In genomic region chr19:29605653-29606419, GRCh38 we compare ENCODE assay signal across 1 cellular context.
A peak's percentile ranks its signal among the peaks of the same experiment; 100 is the strongest.
TF ChIP-seq lines count a peak whose summit lies in the region.

A gene with protein sequence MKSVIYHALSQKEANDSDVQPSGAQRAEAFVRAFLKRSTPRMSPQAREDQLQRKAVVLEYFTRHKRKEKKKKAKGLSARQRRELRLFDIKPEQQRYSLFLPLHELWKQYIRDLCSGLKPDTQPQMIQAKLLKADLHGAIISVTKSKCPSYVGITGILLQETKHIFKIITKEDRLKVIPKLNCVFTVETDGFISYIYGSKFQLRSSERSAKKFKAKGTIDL (plus strand): TSS chr19:29606283. CDS start chr19:29606319, 36 bp downstream.

TF ChIP-seq in HepG2, 621 proteins besides CTCF, POLR2A, EP300 and RAD21 (continued from another document and continues in another):
- TF ChIP-seq ZNF724P (CRISPR knock-in tag; IDR thresholded peaks at IDR 0.05; ENCODE audit: borderline replicate concordance) = peak; percentile 44; the same call in 1 of the 2 replicates
- TF ChIP-seq STAT6 (CRISPR knock-in tag; IDR thresholded peaks at IDR 0.05; ENCODE audit: borderline replicate concordance) = no peak
- no peak for TF ChIP-seq ZNF354B (CRISPR knock-in tag; IDR thresholded peaks at IDR 0.05)
- TF ChIP-seq, protein P1, sequence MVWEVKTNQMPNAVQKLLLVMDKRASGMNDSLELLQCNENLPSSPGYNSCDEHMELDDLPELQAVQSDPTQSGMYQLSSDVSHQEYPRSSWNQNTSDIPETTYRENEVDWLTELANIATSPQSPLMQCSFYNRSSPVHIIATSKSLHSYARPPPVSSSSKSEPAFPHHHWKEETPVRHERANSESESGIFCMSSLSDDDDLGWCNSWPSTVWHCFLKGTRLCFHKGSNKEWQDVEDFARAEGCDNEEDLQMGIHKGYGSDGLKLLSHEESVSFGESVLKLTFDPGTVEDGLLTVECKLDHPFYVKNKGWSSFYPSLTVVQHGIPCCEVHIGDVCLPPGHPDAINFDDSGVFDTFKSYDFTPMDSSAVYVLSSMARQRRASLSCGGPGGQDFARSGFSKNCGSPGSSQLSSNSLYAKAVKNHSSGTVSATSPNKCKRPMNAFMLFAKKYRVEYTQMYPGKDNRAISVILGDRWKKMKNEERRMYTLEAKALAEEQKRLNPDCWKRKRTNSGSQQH (CRISPR knock-in tag; IDR thresholded peaks at IDR 0.05; ENCODE audit: low read depth) = peak; percentile 91; the same call in 1 of the 2 replicates
- peak; percentile 75; the same call in 1 of the 2 replicates for TF ChIP-seq CC2D1A (CRISPR knock-in tag; IDR thresholded peaks at IDR 0.05)
- TF ChIP-seq GZF1 (CRISPR knock-in tag; IDR thresholded peaks at IDR 0.05) = peak; percentile 55; the same call in 1 of the 2 replicates
- TF ChIP-seq CHCHD3 (CRISPR knock-in tag; IDR thresholded peaks at IDR 0.05) = no peak
- peak; percentile 85 for TF ChIP-seq TAF1 (CRISPR knock-in tag; IDR thresholded peaks at IDR 0.05)
- no peak for TF ChIP-seq SCMH1 (CRISPR knock-in tag; IDR thresholded peaks at IDR 0.05; ENCODE audit: borderline replicate concordance)
- no peak for TF ChIP-seq ZNF34 (CRISPR knock-in tag; IDR thresholded peaks at IDR 0.05; ENCODE audit: borderline replicate concordance)
- TF ChIP-seq, protein P2, sequence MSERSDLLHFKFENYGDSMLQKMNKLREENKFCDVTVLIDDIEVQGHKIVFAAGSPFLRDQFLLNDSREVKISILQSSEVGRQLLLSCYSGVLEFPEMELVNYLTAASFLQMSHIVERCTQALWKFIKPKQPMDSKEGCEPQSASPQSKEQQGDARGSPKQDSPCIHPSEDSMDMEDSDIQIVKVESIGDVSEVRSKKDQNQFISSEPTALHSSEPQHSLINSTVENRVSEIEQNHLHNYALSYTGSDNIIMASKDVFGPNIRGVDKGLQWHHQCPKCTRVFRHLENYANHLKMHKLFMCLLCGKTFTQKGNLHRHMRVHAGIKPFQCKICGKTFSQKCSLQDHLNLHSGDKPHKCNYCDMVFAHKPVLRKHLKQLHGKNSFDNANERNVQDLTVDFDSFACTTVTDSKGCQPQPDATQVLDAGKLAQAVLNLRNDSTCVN (CRISPR knock-in tag; IDR thresholded peaks at IDR 0.05; ENCODE audit: borderline replicate concordance) = no peak
- TF ChIP-seq SYNCRIP (IDR thresholded peaks at IDR 0.05; ENCODE audit: insufficient read depth, low read depth, low read length) = no peak
- TF ChIP-seq RNF2 (conservative IDR thresholded peaks at IDR 0.05; ENCODE audit: low read depth) = peak; percentile 43; the same call in 1 of the 2 replicates
- TF ChIP-seq PHF20 (CRISPR knock-in tag; IDR thresholded peaks at IDR 0.05) = peak; percentile 100
- TF ChIP-seq ZNF567 (CRISPR knock-in tag; IDR thresholded peaks at IDR 0.05; ENCODE audit: borderline replicate concordance) = no peak
- TF ChIP-seq GTF2F1 (IDR thresholded peaks at IDR 0.05; ENCODE audit: low read length) = peak; percentile 13; the same call in 1 of the 2 replicates
- peak; percentile 82 for TF ChIP-seq HNF1B (CRISPR knock-in tag; IDR thresholded peaks at IDR 0.05)
- peak; percentile 91; the same call in 1 of the 2 replicates for TF ChIP-seq ZNF510 (CRISPR knock-in tag; IDR thresholded peaks at IDR 0.05; ENCODE audit: low read depth)
- no peak for TF ChIP-seq ZKSCAN5 (CRISPR knock-in tag; IDR thresholded peaks at IDR 0.05)
- TF ChIP-seq ZNF552 (CRISPR knock-in tag; IDR thresholded peaks at IDR 0.05; ENCODE audit: borderline replicate concordance) = 0 out of 2 replicates have a peak, but pooled peaks have one; percentile 30
- TF ChIP-seq REL (CRISPR knock-in tag; conservative IDR thresholded peaks at IDR 0.05) = 0 out of 2 replicates have a peak, but pooled peaks have one; percentile 60
- no peak for TF ChIP-seq HNF4G (IDR thresholded peaks at IDR 0.05; ENCODE audit: borderline replicate concordance, low read depth, low read length)
- no peak for TF ChIP-seq HNF4G (CRISPR knock-in tag; IDR thresholded peaks at IDR 0.05; ENCODE audit: borderline replicate concordance, low read depth)
- TF ChIP-seq KLF13 (CRISPR knock-in tag; IDR thresholded peaks at IDR 0.05) = 0 out of 2 replicates have a peak, but pooled peaks have one; percentile 34
- peak; percentile 91 for TF ChIP-seq ZNF350 (CRISPR knock-in tag; IDR thresholded peaks at IDR 0.05; ENCODE audit: borderline replicate concordance, low read depth)
- no peak for TF ChIP-seq DNMT1 (CRISPR knock-in tag; IDR thresholded peaks at IDR 0.05)
- peak; percentile 80 for TF ChIP-seq ZNF709 (CRISPR knock-in tag; IDR thresholded peaks at IDR 0.05)
- no peak for TF ChIP-seq DDIT3 (CRISPR knock-in tag; IDR thresholded peaks at IDR 0.05)
- no peak for TF ChIP-seq ZNF468 (CRISPR knock-in tag; IDR thresholded peaks at IDR 0.05)
- TF ChIP-seq, protein P3, sequence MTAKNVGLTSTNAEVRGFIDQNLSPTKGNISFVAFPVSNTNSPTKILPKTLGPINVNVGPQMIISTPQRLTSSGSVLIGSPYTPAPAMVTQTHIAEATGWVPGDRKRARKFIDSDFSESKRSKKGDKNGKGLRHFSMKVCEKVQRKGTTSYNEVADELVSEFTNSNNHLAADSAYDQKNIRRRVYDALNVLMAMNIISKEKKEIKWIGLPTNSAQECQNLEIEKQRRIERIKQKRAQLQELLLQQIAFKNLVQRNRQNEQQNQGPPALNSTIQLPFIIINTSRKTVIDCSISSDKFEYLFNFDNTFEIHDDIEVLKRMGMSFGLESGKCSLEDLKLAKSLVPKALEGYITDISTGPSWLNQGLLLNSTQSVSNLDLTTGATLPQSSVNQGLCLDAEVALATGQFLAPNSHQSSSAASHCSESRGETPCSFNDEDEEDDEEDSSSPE (CRISPR knock-in tag; IDR thresholded peaks at IDR 0.05) = no peak; the same call in 1 of the 2 replicates
- TF ChIP-seq, protein P4, sequence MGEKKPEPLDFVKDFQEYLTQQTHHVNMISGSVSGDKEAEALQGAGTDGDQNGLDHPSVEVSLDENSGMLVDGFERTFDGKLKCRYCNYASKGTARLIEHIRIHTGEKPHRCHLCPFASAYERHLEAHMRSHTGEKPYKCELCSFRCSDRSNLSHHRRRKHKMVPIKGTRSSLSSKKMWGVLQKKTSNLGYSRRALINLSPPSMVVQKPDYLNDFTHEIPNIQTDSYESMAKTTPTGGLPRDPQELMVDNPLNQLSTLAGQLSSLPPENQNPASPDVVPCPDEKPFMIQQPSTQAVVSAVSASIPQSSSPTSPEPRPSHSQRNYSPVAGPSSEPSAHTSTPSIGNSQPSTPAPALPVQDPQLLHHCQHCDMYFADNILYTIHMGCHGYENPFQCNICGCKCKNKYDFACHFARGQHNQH (CRISPR knock-in tag; IDR thresholded peaks at IDR 0.05) = peak; percentile 36; the same call in 1 of the 2 replicates
- TF ChIP-seq ZNF609 (CRISPR knock-in tag; IDR thresholded peaks at IDR 0.05; ENCODE audit: borderline replicate concordance) = 0 out of 2 replicates have a peak, but pooled peaks have one; percentile 21
- TF ChIP-seq, protein P5, sequence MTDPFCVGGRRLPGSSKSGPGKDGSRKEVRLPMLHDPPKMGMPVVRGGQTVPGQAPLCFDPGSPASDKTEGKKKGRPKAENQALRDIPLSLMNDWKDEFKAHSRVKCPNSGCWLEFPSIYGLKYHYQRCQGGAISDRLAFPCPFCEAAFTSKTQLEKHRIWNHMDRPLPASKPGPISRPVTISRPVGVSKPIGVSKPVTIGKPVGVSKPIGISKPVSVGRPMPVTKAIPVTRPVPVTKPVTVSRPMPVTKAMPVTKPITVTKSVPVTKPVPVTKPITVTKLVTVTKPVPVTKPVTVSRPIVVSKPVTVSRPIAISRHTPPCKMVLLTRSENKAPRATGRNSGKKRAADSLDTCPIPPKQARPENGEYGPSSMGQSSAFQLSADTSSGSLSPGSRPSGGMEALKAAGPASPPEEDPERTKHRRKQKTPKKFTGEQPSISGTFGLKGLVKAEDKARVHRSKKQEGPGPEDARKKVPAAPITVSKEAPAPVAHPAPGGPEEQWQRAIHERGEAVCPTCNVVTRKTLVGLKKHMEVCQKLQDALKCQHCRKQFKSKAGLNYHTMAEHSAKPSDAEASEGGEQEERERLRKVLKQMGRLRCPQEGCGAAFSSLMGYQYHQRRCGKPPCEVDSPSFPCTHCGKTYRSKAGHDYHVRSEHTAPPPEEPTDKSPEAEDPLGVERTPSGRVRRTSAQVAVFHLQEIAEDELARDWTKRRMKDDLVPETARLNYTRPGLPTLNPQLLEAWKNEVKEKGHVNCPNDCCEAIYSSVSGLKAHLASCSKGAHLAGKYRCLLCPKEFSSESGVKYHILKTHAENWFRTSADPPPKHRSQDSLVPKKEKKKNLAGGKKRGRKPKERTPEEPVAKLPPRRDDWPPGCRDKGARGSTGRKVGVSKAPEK (CRISPR knock-in tag; IDR thresholded peaks at IDR 0.05; ENCODE audit: borderline replicate concordance) = no peak
- no peak for TF ChIP-seq AKAP8 (CRISPR knock-in tag; IDR thresholded peaks at IDR 0.05)
- TF ChIP-seq BCL3 (CRISPR knock-in tag; IDR thresholded peaks at IDR 0.05) = peak; percentile 36; the same call in 1 of the 2 replicates
- TF ChIP-seq ZNF580 (CRISPR knock-in tag; IDR thresholded peaks at IDR 0.05; ENCODE audit: borderline replicate concordance, low read depth) = peak; percentile 45; the same call in 1 of the 2 replicates
- no peak for TF ChIP-seq MAFF (IDR thresholded peaks at IDR 0.05; ENCODE audit: low read depth, low read length)
- 0 out of 2 replicates have a peak, but pooled peaks have one; percentile 28 for TF ChIP-seq ZNF205 (CRISPR knock-in tag; IDR thresholded peaks at IDR 0.05)
